In genomic region chr15:40459391-40460015, GRCh38 we compare ENCODE assay signal across 1 cellular context.
TF ChIP-seq lines count a peak whose summit lies in the region.

No MANE protein-coding gene starts in this region.

TF ChIP-seq in IMR-90, 13 proteins besides CTCF, POLR2A, EP300 and RAD21 (continued from another document):
- TF ChIP-seq FOS (IDR thresholded peaks at IDR 0.05; ENCODE audit: low read depth, low read length) = no peak
- no peak for TF ChIP-seq MXI1 (IDR thresholded peaks at IDR 0.05; ENCODE audit: borderline replicate concordance, low read depth, low read length)
- no peak for TF ChIP-seq MAZ (IDR thresholded peaks at IDR 0.05; ENCODE audit: borderline replicate concordance, low read depth, low read length)
- TF ChIP-seq NFE2L2 (IDR thresholded peaks at IDR 0.05; ENCODE audit: low read depth, low read length) = no peak
- TF ChIP-seq CEBPB (IDR thresholded peaks at IDR 0.05; ENCODE audit: low read depth, low read length) = no peak
- TF ChIP-seq RCOR1 (IDR thresholded peaks at IDR 0.05; ENCODE audit: insufficient replicate concordance, low read length) = no peak
